Comparison of ENCODE assay signal across 8 cellular contexts in genomic region chr20:5402903-5403531, GRCh38.
DNase-seq lines count a peak whose midpoint lies in the region; ATAC-seq and TF ChIP-seq lines count a peak whose summit lies in the region.

No MANE protein-coding gene starts in this region.

- no peaks in the 10 kb centered on the region for H3K27me3 ChIP-seq in foreskin keratinocyte

- CTCF ChIA-PET in GM10248 (lab: Yijun Ruan, JAX) = interaction anchor here (0.7 to 3.8 kb wide), 9 partner anchors 9 to 53 kb away, joined by 3 to 24 read pairs (median 3); no protein-coding TSS in a partner anchor

- ATAC-seq in HG03139 (IDR thresholded peaks at IDR 0.05; ENCODE audit: unreplicated experiment) (peak; percentile 71), foreskin keratinocyte (peak; percentile 73), GM21381 (IDR thresholded peaks at IDR 0.05; ENCODE audit: unreplicated experiment) (no peak)

- POLR2A ChIA-PET in GM10248 (lab: Yijun Ruan, JAX) = no interaction called here

- H3K4me1 ChIP-seq in foreskin keratinocyte = no peaks in the 10 kb centered on the region

- DNase-seq in AG08396 (ENCODE audit: low spot score) (peak; percentile 12), GM10248 (ENCODE audit: extremely low spot score) (peak; percentile 37), RPMI8226 (peak; percentile 60), foreskin keratinocyte (peak in 1 of 2 donors; percentile 15), NCI-H774 (lab: John Stamatoyannopoulos, UW) (no peak), NCI-H446 treated with DMSO at 0.1 percent for 48 hours (lab: John Stamatoyannopoulos, UW) (no peak)

- no peak overlapping the region for H3K27ac ChIP-seq in foreskin keratinocyte

- TF ChIP-seq CTCF in GM10248 (IDR thresholded peaks at IDR 0.05; ENCODE audit: control extremely low read depth, extremely low read depth, low read depth, missing control alignments) (peak; percentile 64), foreskin keratinocyte (conservative IDR thresholded peaks at IDR 0.05) (peak; percentile 64)

Comparison
In these comparisons a context has a peak if more than half of its experiments do, and no peak if none do; other contexts are left out.
1. DNase-seq: peak in AG08396 (single experiment), GM10248 (single experiment) and RPMI8226 (single experiment); none in NCI-H774 (single experiment) and NCI-H446 treated with DMSO at 0.1 percent for 48 hours (single experiment).